15 cellular contexts compared by ENCODE assay signal in the genomic region with DNA sequence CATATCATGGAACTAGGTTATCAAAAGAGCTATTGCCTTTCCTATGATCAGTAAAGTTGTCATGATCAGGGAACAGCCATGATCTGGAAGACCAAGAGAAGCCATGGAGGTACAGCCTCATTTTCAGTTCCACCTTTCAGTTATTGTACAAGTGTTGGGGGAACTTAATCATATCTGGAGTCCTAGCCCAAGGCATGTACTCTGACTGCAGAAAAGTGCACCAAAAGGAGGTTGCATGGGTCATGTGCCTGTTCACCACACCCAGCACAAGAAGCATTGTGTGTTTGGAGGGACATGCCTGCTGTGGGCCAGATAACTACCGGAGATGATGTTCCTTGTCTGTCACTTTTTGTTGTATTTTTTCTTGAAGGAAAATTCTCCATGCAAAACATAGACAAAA.
A peak's percentile ranks its signal among the peaks of the same experiment; 100 is the strongest.
DNase-seq lines count a peak whose midpoint lies in the region; ATAC-seq, FAIRE-seq and TF ChIP-seq lines count a peak whose summit lies in the region.
"Had no signal": no experiment of that assay in that cellular context is flagged by ENCODE, and none has a peak within 500 bp of the region (broad histone marks: within the 10 kb centered on the region; RNA-seq: fewer than 3 reads in every experiment).

No MANE protein-coding gene starts in this region.

- no peaks in the 10 kb centered on the region for H3K36me3 ChIP-seq in body of pancreas (replicated peaks in 1 of 2; ENCODE audit: insufficient read depth in 1 of 2, low read depth in 2 of 2)
- H3K36me3 ChIP-seq: cardiac muscle cell, thoracic aorta had no signal

- H3K27ac ChIP-seq in body of pancreas: no peak overlapping the region
- H3K27ac ChIP-seq: cardiac muscle cell, SK-N-MC, thoracic aorta had no signal

- TF ChIP-seq CTCF in body of pancreas (IDR thresholded peaks at IDR 0.05): no peak

- FAIRE-seq in GM12891 (lab: Jason Lieb, UNC): peak; percentile 92

- TF ChIP-seq POLR2A in GM12891 (IDR thresholded peaks at IDR 0.05; ENCODE audit: low read depth, low read length) (no peak), body of pancreas (IDR thresholded peaks at IDR 0.05) (no peak)

- no peaks in the 10 kb centered on the region for H3K9me3 ChIP-seq in body of pancreas
- H3K9me3 ChIP-seq: thoracic aorta had no signal

- intact Hi-C loops in left colon (cut with DNase I, micrococcal nuclease): no loop called here
- intact Hi-C loops in body of pancreas (cut with DNase I): no loop called here

- DNase-seq in GM12891 (ENCODE audit: insufficient read length, low spot score) (peak; percentile 9), HUDEP-2 (lab: John Stamatoyannopoulos, UW; ENCODE audit: unreplicated experiment in 76 of 76) (peak in 52 of 76 experiments; percentile 2 to 63 (median 29)), left colon (no peak), NCI-H1105 treated with DMSO at 0.1 percent for 48 hours (lab: John Stamatoyannopoulos, UW) (no peak), epidermal melanocyte (ENCODE audit: insufficient read length, low spot score) (no peak), body of pancreas (no peak)
- DNase-seq: endodermal cell, NCI-H2171 treated with DMSO at 0.1 percent for 48 hours, occipital lobe had no signal

- ATAC-seq in GM21360 (IDR thresholded peaks at IDR 0.05; ENCODE audit: unreplicated experiment): peak; percentile 65
- peak; percentile 74 for ATAC-seq in HG02870 (IDR thresholded peaks at IDR 0.05; ENCODE audit: unreplicated experiment)
- no peak for ATAC-seq in left colon
- ATAC-seq in body of pancreas: no peak
- ATAC-seq: activated naive CD4-positive, alpha-beta T cell treated with anti-CD3 and anti-CD28 coated beads, Interleukin-2, amount 50 U/mL, for 72 hours had no signal

- H3K4me1 ChIP-seq in body of pancreas: peaks cover 6% of the 10 kb centered on the region

- no peak overlapping the region for H3K4me3 ChIP-seq in body of pancreas
- H3K4me3 ChIP-seq: cardiac muscle cell, SK-N-MC, thoracic aorta had no signal

- 96 to 97% methylated on average over 1 of the region's 1 CpG for WGBS in body of pancreas, 2 donors

- no peaks in the 10 kb centered on the region for H3K27me3 ChIP-seq in body of pancreas
- H3K27me3 ChIP-seq: cardiac muscle cell had no signal

TF ChIP-seq in GM12891, 5 proteins besides CTCF, POLR2A, EP300 and RAD21:
- no peak for TF ChIP-seq TAF1 (IDR thresholded peaks at IDR 0.05; ENCODE audit: low read depth, low read length)
- peak; percentile 80 for TF ChIP-seq SPI1 (IDR thresholded peaks at IDR 0.05; ENCODE audit: low read depth, low read length)
- TF ChIP-seq POU2F2 (IDR thresholded peaks at IDR 0.05; ENCODE audit: low read depth, low read length): no peak

Comparison
In these comparisons a context has a peak if more than half of its experiments do, and no peak if none do; other contexts are left out.
1. DNase-seq: peak in GM12891 (single experiment) and HUDEP-2 (52 of 76); none in left colon (0 of 2), NCI-H1105 treated with DMSO at 0.1 percent for 48 hours (single experiment), epidermal melanocyte (single experiment) and body of pancreas (0 of 4).
2. ATAC-seq: peak in GM21360 (single experiment) and HG02870 (single experiment); none in left colon (single experiment) and body of pancreas (single experiment).